ENCODE assay signal across 11 cellular contexts in genomic region chrX:68989865-68990606, GRCh38.
A peak's percentile ranks its signal among the peaks of the same experiment; 100 is the strongest.
DNase-seq lines count a peak whose midpoint lies in the region; ATAC-seq and TF ChIP-seq lines count a peak whose summit lies in the region.
"Had no signal": no experiment of that assay in that cellular context is flagged by ENCODE, and none has a peak within 500 bp of the region (broad histone marks: within the 10 kb centered on the region; RNA-seq: fewer than 3 reads in every experiment).

No MANE protein-coding gene starts in this region.

- H3K27me3 ChIP-seq in MG63 (no peaks in the 10 kb centered on the region), esophagus muscularis mucosa (no peaks in the 10 kb centered on the region)

- peak overlapping the region; percentile 54 to 57 (median 55) for H3K27ac ChIP-seq in esophagus muscularis mucosa (replicated peaks in 1 of 4)
- H3K27ac ChIP-seq: C4-2B had no signal

- DNase-seq in AG08396 (ENCODE audit: low spot score) (peak; percentile 57), MG63 (peak; percentile 45), esophagus muscularis mucosa (ENCODE audit: extremely low spot score) (peak; percentile 24), mucosa of gallbladder (ENCODE audit: low spot score) (peak; percentile 54), 8988T (no peak)
- DNase-seq in activated naive CD8-positive, alpha-beta T cell treated with anti-CD3 and anti-CD28 coated beads, Interleukin-2, amount 50 U/mL, for 24 hours, result no peak
- DNase-seq: erythroblast, NCI-H526 treated with DMSO at 0.1 percent for 48 hours had no signal

- no peaks in the 10 kb centered on the region for H3K9me3 Mint-ChIP-seq in activated naive CD8-positive, alpha-beta T cell treated with anti-CD3 and anti-CD28 coated beads, Interleukin-2, amount 50 U/mL, for 24 hours

- TF ChIP-seq CTCF in esophagus muscularis mucosa (IDR thresholded peaks at IDR 0.05), result no peak

- no peak overlapping the region for H3K4me3 Mint-ChIP-seq in activated naive CD8-positive, alpha-beta T cell treated with anti-CD3 and anti-CD28 coated beads, Interleukin-2, amount 50 U/mL, for 24 hours

- peaks cover 9 to 26% (median 22%) of the 10 kb centered on the region in 4 donors for H3K4me1 ChIP-seq in esophagus muscularis mucosa

- no peak for TF ChIP-seq POLR2A in esophagus muscularis mucosa (IDR thresholded peaks at IDR 0.05; ENCODE audit: low read depth)

- H3K27ac Mint-ChIP-seq in activated naive CD8-positive, alpha-beta T cell treated with anti-CD3 and anti-CD28 coated beads, Interleukin-2, amount 50 U/mL, for 24 hours, result no peak overlapping the region

- intact Hi-C loops in esophagus muscularis mucosa (cut with DNase I), result no loop called here

- TF ChIP-seq EP300 in esophagus muscularis mucosa (IDR thresholded peaks at IDR 0.05), result no peak

- no peaks in the 10 kb centered on the region for H3K27me3 Mint-ChIP-seq in activated naive CD8-positive, alpha-beta T cell treated with anti-CD3 and anti-CD28 coated beads, Interleukin-2, amount 50 U/mL, for 24 hours

- H3K36me3 ChIP-seq in MG63, result no peaks in the 10 kb centered on the region
- no peaks in the 10 kb centered on the region for H3K36me3 ChIP-seq in esophagus muscularis mucosa

- H3K9me3 ChIP-seq in MG63, result no peaks in the 10 kb centered on the region
- H3K9me3 ChIP-seq in esophagus muscularis mucosa, result no peaks in the 10 kb centered on the region

- H3K4me1 Mint-ChIP-seq in activated naive CD8-positive, alpha-beta T cell treated with anti-CD3 and anti-CD28 coated beads, Interleukin-2, amount 50 U/mL, for 24 hours, result no peaks in the 10 kb centered on the region

- WGBS in esophagus muscularis mucosa, result 50% methylated on average over 12 of the region's 17 CpGs

- no peaks in the 10 kb centered on the region for H3K36me3 Mint-ChIP-seq in activated naive CD8-positive, alpha-beta T cell treated with anti-CD3 and anti-CD28 coated beads, Interleukin-2, amount 50 U/mL, for 24 hours (ENCODE audit: low read depth)

- no peak for ATAC-seq in HG03342 (IDR thresholded peaks at IDR 0.05; ENCODE audit: unreplicated experiment)
- no peak for ATAC-seq in HG03135 (IDR thresholded peaks at IDR 0.05; ENCODE audit: unreplicated experiment)
- no peak for ATAC-seq in activated naive CD8-positive, alpha-beta T cell treated with anti-CD3 and anti-CD28 coated beads, Interleukin-2, amount 50 U/mL, for 24 hours

- H3K4me3 ChIP-seq in MG63, result no peak overlapping the region
- no peak overlapping the region for H3K4me3 ChIP-seq in esophagus muscularis mucosa

Comparison
In these comparisons a context has a peak if more than half of its experiments do, and no peak if none do; other contexts are left out.
1. DNase-seq: peak in AG08396 (single experiment), MG63 (single experiment), esophagus muscularis mucosa (single experiment) and mucosa of gallbladder (single experiment); none in 8988T (single experiment) and activated naive CD8-positive, alpha-beta T cell treated with anti-CD3 and anti-CD28 coated beads, Interleukin-2, amount 50 U/mL, for 24 hours (single experiment).